ENCODE assay signal across 8 cellular contexts in genomic region chr19:30226464-30227070, GRCh38.
DNase-seq lines count a peak whose midpoint lies in the region; ATAC-seq and TF ChIP-seq lines count a peak whose summit lies in the region.

No MANE protein-coding gene starts in this region.

- no peak for TF ChIP-seq POLR2A in Peyer's patch (IDR thresholded peaks at IDR 0.05)

- no peaks in the 10 kb centered on the region for H3K9me3 ChIP-seq in Peyer's patch

- ATAC-seq in HG02759 (IDR thresholded peaks at IDR 0.05; ENCODE audit: unreplicated experiment) = no peak

- H3K4me1 ChIP-seq in Peyer's patch = peaks cover 0 to 31% (median 5%) of the 10 kb centered on the region in 4 donors

- no peak for TF ChIP-seq CTCF in Peyer's patch (IDR thresholded peaks at IDR 0.05)

- peak overlapping the region; percentile 33 to 74 (median 56) for H3K4me3 ChIP-seq in Peyer's patch

- H3K27ac ChIP-seq in Peyer's patch = peak overlapping the region in 2 of 4 donors; percentile 40 to 79

- H3K36me3 ChIP-seq in Peyer's patch = no peaks in the 10 kb centered on the region

- H3K27me3 ChIP-seq in Peyer's patch = peaks cover 0 to 43% of the 10 kb centered on the region in 2 donors

- DNase-seq in DMS79 (lab: John Stamatoyannopoulos, UW) (peak; percentile 40), Peyer's patch (no peak), globus pallidus (ENCODE audit: low spot score) (peak; percentile 70), putamen (ENCODE audit: low spot score) (peak; percentile 64), GM19240 (ENCODE audit: insufficient read length, low spot score) (no peak), LoVo (ENCODE audit: low spot score) (no peak), middle frontal gyrus (ENCODE audit: extremely low spot score, low spot score) (no peak)

Comparison
In these comparisons a context has a peak if more than half of its experiments do, and no peak if none do; other contexts are left out.
1. DNase-seq: peak in DMS79 (single experiment), globus pallidus (single experiment) and putamen (single experiment); none in Peyer's patch (0 of 3), GM19240 (single experiment), LoVo (single experiment) and middle frontal gyrus (single experiment).